ENCODE assay signal across 12 cellular contexts in the genomic region with DNA sequence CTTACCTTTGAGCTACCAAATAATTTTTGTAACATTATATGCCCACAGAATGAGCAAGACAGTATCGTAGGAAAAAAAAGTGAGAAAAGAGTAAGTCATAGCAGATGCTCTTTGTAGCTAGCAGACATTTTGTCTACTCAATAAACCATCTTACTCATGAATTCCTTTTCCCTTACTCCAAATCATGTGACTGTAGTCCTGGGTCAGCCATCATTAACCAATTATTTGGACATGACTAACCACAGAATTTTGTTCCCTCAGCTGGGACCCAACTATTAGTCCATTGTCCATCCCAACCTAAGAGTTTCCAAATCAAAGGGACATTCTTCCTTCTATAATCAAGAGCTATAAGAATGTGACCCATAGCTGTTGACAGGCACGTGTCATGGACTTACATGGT. TPM values are rescaled to one million over a fixed set of nuclear protein-coding genes. Genes with fewer than 3 reads are reported as not detected.
DNase-seq lines count a peak whose midpoint lies in the region; ATAC-seq and TF ChIP-seq lines count a peak whose summit lies in the region.
"Had no signal": no experiment of that assay in that cellular context is flagged by ENCODE, and none has a peak within 500 bp of the region (broad histone marks: within the 10 kb centered on the region; RNA-seq: fewer than 3 reads in every experiment).

No MANE protein-coding gene starts in this region.

- peaks cover 69% of the 10 kb centered on the region for H3F3A ChIP-seq in GM23248 (ENCODE audit: insufficient read depth)

- peaks cover 100% of the 10 kb centered on the region for H3K79me2 ChIP-seq in GM23248 (ENCODE audit: insufficient read depth)

- POLR2A ChIA-PET in A673 (lab: Charles Lee; ENCODE audit: low non-redundant PET): no interaction called here

- intact Hi-C loops in A673 (cut with micrococcal nuclease; ENCODE audit: unreplicated experiment): no loop called here

- no peak for TF ChIP-seq CTCF in A673 (conservative IDR thresholded peaks at IDR 0.05; ENCODE audit: low read depth, low read length)

- DNase-seq in A673 (ENCODE audit: low spot score) (peak; percentile 11), GM23248 (peak; percentile 95), amniotic epithelial cell (ENCODE audit: low read depth) (peak; percentile 80), islet precursor cell (peak; percentile 68), NK-92 (lab: John Stamatoyannopoulos, UW; ENCODE audit: unreplicated experiment) (no peak)
- DNase-seq: DMS79; heart left ventricle; NK-92 treated with Interleukin-12 subunit alpha and Interleukin-12 subunit beta, amount 100 ng/mL, for 24 hours; stimulated activated naive B cell treated with anti-CD40 and anti-IgM and Interleukin-4, amounts not matched to agents 10 μg/mL and 1 μg/mL and 100 μg/mL, for 72 hours had no signal

- H3K9me3 ChIP-seq in A673 (ENCODE audit: low read depth, low read length, poor library complexity, severe bottlenecking) (no peaks in the 10 kb centered on the region), GM23248 (ENCODE audit: low read depth) (no peaks in the 10 kb centered on the region)
- H3K9me3 ChIP-seq: heart left ventricle had no signal

- BruUV-seq in A673 (replicated peaks; lab: Mats Ljungman, UMichigan): no TSS peak

- CTCF ChIA-PET in A673 (lab: Charles Lee): no interaction called here

- no peak overlapping the region for H3K4me3 ChIP-seq in A673 (ENCODE audit: low read depth, low read length, poor library complexity, severe bottlenecking)
- H3K4me3 ChIP-seq in GM23248: peak overlapping the region; percentile 41
- H3K4me3 ChIP-seq: heart left ventricle had no signal

- no peaks in the 10 kb centered on the region for H3K9me2 ChIP-seq in GM23248 (ENCODE audit: insufficient read depth)

- no peak for ATAC-seq in GM18519 (IDR thresholded peaks at IDR 0.05; ENCODE audit: low FRiP score, unreplicated experiment)
- ATAC-seq in HG03521 (IDR thresholded peaks at IDR 0.05; ENCODE audit: unreplicated experiment): no peak
- ATAC-seq in HG03571 (IDR thresholded peaks at IDR 0.05; ENCODE audit: unreplicated experiment): no peak
- ATAC-seq: stimulated activated naive B cell treated with anti-CD40 and anti-IgM and Interleukin-4, amounts not matched to agents 10 μg/mL and 1 μg/mL and 100 μg/mL, for 72 hours had no signal

- H3K9ac ChIP-seq in GM23248: peak overlapping the region; percentile 27

- 14 to 16% methylated on average over 2 of the region's 2 CpGs for WGBS in GM23248 (ENCODE audit: low coverage in 1 of 2, low lambda C conversion rate in 2 of 2, missing lambda C conversion rate in 2 of 2), 2 experiments

- H3K36me3 ChIP-seq in A673 (ENCODE audit: insufficient read depth, low read length, poor library complexity, severe bottlenecking) (peaks cover 6% of the 10 kb centered on the region), GM23248 (ENCODE audit: low read depth) (peaks cover 15% of the 10 kb centered on the region)

- H3K27ac ChIP-seq in A673 (ENCODE audit: low read depth, low read length, poor library complexity, severe bottlenecking) (no peak overlapping the region), GM23248 (peak overlapping the region; percentile 74)

- no peak overlapping the region for H2AFZ ChIP-seq in GM23248

- H4K20me1 ChIP-seq in GM23248 (ENCODE audit: insufficient read depth): peaks cover 62% of the 10 kb centered on the region

- H3K4me1 ChIP-seq in A673 (ENCODE audit: insufficient read depth, low read length, poor library complexity, severe bottlenecking): peaks cover 42% of the 10 kb centered on the region
- H3K4me1 ChIP-seq in GM23248 (ENCODE audit: insufficient read depth): peaks cover 63% of the 10 kb centered on the region

- in situ Hi-C loops in GM23248 (cut with MboI): no loop called here

- peak overlapping the region; percentile 73 for H3K4me2 ChIP-seq in GM23248 (ENCODE audit: unreplicated experiment)

- H3K27me3 ChIP-seq in A673 (replicated peaks; ENCODE audit: insufficient read depth, low read depth, low read length, poor library complexity): no peaks in the 10 kb centered on the region
- no peaks in the 10 kb centered on the region for H3K27me3 ChIP-seq in GM23248 (replicated peaks; ENCODE audit: insufficient read depth)
- H3K27me3 ChIP-seq: heart left ventricle had no signal

RNA-seq across cellular contexts. Expression of gene UBE2D3, which starts 11.4 kb away (rescaled TPM):
- total RNA-seq in A673 (2021): 354 and 378 TPM in 2 replicates
- total RNA-seq in GM23248 (2014; rRNA removed; shearing (Covaris generic)): 326 and 379 TPM in 2 replicates
- polyA plus RNA-seq in GM23248 (2016; fragmentation: Nextera tagmentation; extraction: Ambion mirVana): 305 and 317 TPM in 2 replicates

RNA-seq across cellular contexts. Expression of gene CISD2, which starts 52.8 kb away (rescaled TPM):
- total RNA-seq in A673 (2021): 40.2 and 49.3 TPM in 2 replicates
- total RNA-seq in GM23248 (2014; rRNA removed; shearing (Covaris generic)): 26.7 and 40.3 TPM in 2 replicates
- 67.7 and 69.7 TPM in 2 replicates for polyA plus RNA-seq in GM23248 (2016; fragmentation: Nextera tagmentation; extraction: Ambion mirVana)

RNA-seq across cellular contexts. Expression of gene MANBA, which starts 55.2 kb away (rescaled TPM):
- total RNA-seq in A673 (2021): 4.0 and 5.5 TPM in 2 replicates
- 20.5 and 23.4 TPM in 2 replicates for total RNA-seq in GM23248 (2014; rRNA removed; shearing (Covaris generic))
- polyA plus RNA-seq in GM23248 (2016; fragmentation: Nextera tagmentation; extraction: Ambion mirVana): 16.2 and 16.6 TPM in 2 replicates
